ENCODE assay signal across 26 cellular contexts in the genomic region with DNA sequence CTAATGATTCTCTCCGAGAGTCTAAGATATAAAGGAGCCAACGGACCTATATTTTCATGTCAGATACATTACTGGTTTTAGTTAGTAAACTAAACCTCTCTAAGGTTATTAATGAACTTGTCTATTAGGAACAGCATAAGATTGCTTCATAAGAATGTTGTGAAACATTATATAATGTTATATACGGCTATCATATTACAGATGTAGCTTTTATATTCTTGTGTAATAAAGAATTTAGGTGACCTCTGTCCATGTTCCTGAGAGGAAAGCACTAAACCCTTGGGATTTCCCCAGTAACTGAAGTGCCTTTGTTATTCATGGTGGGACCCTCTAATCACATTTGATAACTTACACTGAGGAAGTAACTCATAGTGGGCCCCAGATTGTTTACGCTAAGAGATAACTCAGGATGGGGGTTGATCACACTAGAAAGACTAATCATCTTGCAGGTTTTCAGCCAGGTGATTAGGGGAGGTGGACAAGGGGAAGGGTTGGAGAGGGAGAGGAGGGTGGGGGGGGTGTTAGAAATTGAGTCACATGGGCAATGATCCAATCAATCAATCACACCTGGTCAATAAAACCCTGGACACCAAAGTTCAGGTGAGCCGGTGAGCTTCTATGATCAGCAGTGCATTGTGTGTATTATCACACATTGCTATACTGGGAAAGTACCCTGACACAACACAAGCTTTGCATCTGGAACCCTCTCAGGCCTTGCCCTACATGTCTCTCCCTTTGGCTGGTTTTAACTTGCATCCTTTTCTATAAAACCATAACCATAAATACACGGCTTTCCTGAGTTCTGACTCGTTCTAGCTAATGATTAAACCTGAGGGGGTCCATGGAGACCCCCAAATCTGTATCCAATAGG. TPM values are rescaled to one million over a fixed set of nuclear protein-coding genes. Genes with fewer than 3 reads are reported as not detected.
DNase-seq lines count a peak whose midpoint lies in the region; ATAC-seq, FAIRE-seq and TF ChIP-seq lines count a peak whose summit lies in the region.
"Had no signal": no experiment of that assay in that cellular context is flagged by ENCODE, and none has a peak within 500 bp of the region (broad histone marks: within the 10 kb centered on the region; RNA-seq: fewer than 3 reads in every experiment).

No MANE protein-coding gene starts in this region.

- H3K27ac ChIP-seq in mammary epithelial cell (ENCODE audit: insufficient read depth, low read depth, low read length) (no peak overlapping the region), HepG2 (ENCODE audit: extremely low read length, insufficient read depth, low read length) (no peak overlapping the region), mesenchymal stem cell (ENCODE audit: low read length, poor library complexity, severe bottlenecking) (no peak overlapping the region)
- H3K27ac ChIP-seq: prostate gland had no signal

- H3K14ac ChIP-seq in mesenchymal stem cell (ENCODE audit: low read length in 2 of 2) = peak overlapping the region in 1 of 2 experiments; percentile 9

- no peak overlapping the region for H2BK120ac ChIP-seq in mesenchymal stem cell (ENCODE audit: low read depth, low read length)

- no peak overlapping the region for H3K4me3 Mint-ChIP-seq in MCF 10A (ENCODE audit: unreplicated experiment)
- no peak overlapping the region for H3K4me3 Mint-ChIP-seq in activated CD4-positive, alpha-beta T cell treated with anti-CD3 and anti-CD28 coated beads, Interleukin-2, amount 10 ng/mL, durations not matched to agents 24 days and 14 days
- H3K4me3 Mint-ChIP-seq: activated T-cell treated with anti-CD3 and anti-CD28 coated beads, Interleukin-2, amount 50 U/mL, for 24 hours; neural crest cell; stimulated activated memory B cell treated with anti-CD40 and anti-IgM and Interleukin-4, amounts not matched to agents 10 μg/mL and 1 μg/mL and 100 μg/mL, for 72 hours had no signal

- H3K18ac ChIP-seq in mesenchymal stem cell (ENCODE audit: low read depth in 1 of 2, low read length in 2 of 2) = peak overlapping the region in 1 of 2 experiments; percentile 38

- H3K9me3 ChIP-seq in mammary epithelial cell (replicated peaks; ENCODE audit: insufficient read depth, low read length) (peaks cover 3% of the 10 kb centered on the region), HepG2 (ENCODE audit: low read length) (peaks cover 7% of the 10 kb centered on the region), mesenchymal stem cell (ENCODE audit: control insufficient read depth, low read length) (peaks cover 8% of the 10 kb centered on the region)
- H3K9me3 ChIP-seq: prostate gland, thyroid gland had no signal

- CTCF ChIA-PET in MCF 10A (lab: Yijun Ruan, JAX) = interaction anchor here (1.2 kb wide), 1 partner anchor 13 kb away, joined by 3 read pairs; no protein-coding TSS in a partner anchor
- CTCF ChIA-PET in mammary epithelial cell (lab: Charles Lee; ENCODE audit: low non-redundant PET) = no interaction called here
- CTCF ChIA-PET in HepG2 (lab: Yijun Ruan, JAX; ENCODE audit: low intra/inter-chr PET ratio, low total read pairs) = no interaction called here

- H3K36me3 Mint-ChIP-seq in MCF 10A (ENCODE audit: insufficient read depth, unreplicated experiment) = peaks cover 11% of the 10 kb centered on the region
- H3K36me3 Mint-ChIP-seq in activated CD4-positive, alpha-beta T cell treated with anti-CD3 and anti-CD28 coated beads, Interleukin-2, amount 10 ng/mL, durations not matched to agents 24 days and 14 days (ENCODE audit: low read depth) = peaks cover 20% of the 10 kb centered on the region

- intact Hi-C loops in MCF 10A (cut with micrococcal nuclease) (no loop called here), mammary epithelial cell (cut with micrococcal nuclease) (no loop called here), HepG2 (cut with micrococcal nuclease; ENCODE audit: unreplicated experiment) (no loop called here)
- intact Hi-C loops in activated CD4-positive, alpha-beta T cell treated with anti-CD3 and anti-CD28 coated beads, Interleukin-2, amount 10 ng/mL, durations not matched to agents 24 days and 14 days (cut with micrococcal nuclease) = no loop called here

- dilution Hi-C loops in mammary epithelial cell (cut with HindIII; ENCODE audit: low sequenced_read_pairs) = loop anchor here (5.0 kb wide), 1 partner anchor 74 kb away; no protein-coding TSS in a partner anchor

- H3K4ac ChIP-seq in mesenchymal stem cell (ENCODE audit: low read depth in 1 of 2, low read length in 2 of 2) = no peak overlapping the region

- no peak overlapping the region for H3K4me3 ChIP-seq in mammary epithelial cell (replicated peaks in 1 of 3; ENCODE audit: insufficient read depth in 1 of 3, low read depth in 2 of 3, low read length in 3 of 3)
- H3K4me3 ChIP-seq in bronchial epithelial cell (ENCODE audit: low read depth, low read length) = no peak overlapping the region
- no peak overlapping the region for H3K4me3 ChIP-seq in HepG2 (replicated peaks in 1 of 3; ENCODE audit: insufficient read depth in 1 of 3, low read depth in 2 of 3, low read length in 3 of 3)
- H3K4me3 ChIP-seq in mesenchymal stem cell (ENCODE audit: insufficient read depth in 1 of 2, low read depth in 1 of 2, low read length in 2 of 2) = no peak overlapping the region
- H3K4me3 ChIP-seq: heart right ventricle, prostate gland, thyroid gland had no signal

- H2BK15ac ChIP-seq in mesenchymal stem cell (ENCODE audit: low read depth, poor library complexity, severe bottlenecking) = no peak overlapping the region

- H3K27me3 ChIP-seq in mammary epithelial cell (ENCODE audit: insufficient read depth, low read length) (no peaks in the 10 kb centered on the region), bronchial epithelial cell (ENCODE audit: control insufficient read depth, insufficient read depth, low read length) (no peaks in the 10 kb centered on the region), HepG2 (ENCODE audit: control insufficient read depth in 1 of 2, insufficient read depth in 2 of 2, low read length in 2 of 2) (no peaks in the 10 kb centered on the region), mesenchymal stem cell (ENCODE audit: control insufficient read depth in 1 of 2, insufficient read depth in 1 of 2, low read length in 2 of 2) (no peaks in the 10 kb centered on the region)
- H3K27me3 ChIP-seq: heart right ventricle, thyroid gland had no signal

- no peak overlapping the region for H2BK5ac ChIP-seq in mesenchymal stem cell (ENCODE audit: low read depth, low read length, poor library complexity, severe bottlenecking)

- TF ChIP-seq POLR2A in HepG2 (IDR thresholded peaks at IDR 0.05; ENCODE audit: insufficient read depth in 1 of 2, low read depth in 2 of 2, low read length in 2 of 2) = no peak

- no peaks in the 10 kb centered on the region for H3K27me3 Mint-ChIP-seq in MCF 10A (ENCODE audit: insufficient read depth, unreplicated experiment)
- no peaks in the 10 kb centered on the region for H3K27me3 Mint-ChIP-seq in activated CD4-positive, alpha-beta T cell treated with anti-CD3 and anti-CD28 coated beads, Interleukin-2, amount 10 ng/mL, durations not matched to agents 24 days and 14 days
- H3K27me3 Mint-ChIP-seq: activated T-cell treated with anti-CD3 and anti-CD28 coated beads, Interleukin-2, amount 50 U/mL, for 24 hours; stimulated activated memory B cell treated with anti-CD40 and anti-IgM and Interleukin-4, amounts not matched to agents 10 μg/mL and 1 μg/mL and 100 μg/mL, for 72 hours had no signal

- BruUV-seq in MCF 10A (replicated peaks; lab: Mats Ljungman, UMichigan) (no TSS peak), mammary epithelial cell (replicated peaks; lab: Mats Ljungman, UMichigan) (no TSS peak), HepG2 (replicated peaks; lab: Mats Ljungman, UMichigan) (no TSS peak)

- no peak for ATAC-seq in HepG2
- ATAC-seq: heart right ventricle; stimulated activated memory B cell treated with anti-CD40 and anti-IgM and Interleukin-4, amounts not matched to agents 10 μg/mL and 1 μg/mL and 100 μg/mL, for 72 hours had no signal

- in situ Hi-C loops in mammary epithelial cell (cut with MboI; ENCODE audit: low sequenced_read_pairs in 2 of 2) (no loop called here), HepG2 (cut with HindIII; ENCODE audit: extremely low pct_ligation_motif_present, low pct_unique_long_range_greater_than_20kb) (no loop called here)

- H3K79me2 ChIP-seq in mammary epithelial cell (ENCODE audit: insufficient read depth, low read length) (peaks cover 96% of the 10 kb centered on the region), HepG2 (ENCODE audit: insufficient read depth, low read length) (peaks cover 95% of the 10 kb centered on the region)

- H4K20me1 ChIP-seq in mammary epithelial cell (ENCODE audit: insufficient read depth, low read length) (peaks cover 5% of the 10 kb centered on the region), HepG2 (ENCODE audit: insufficient read depth, low read length) (peaks cover 10% of the 10 kb centered on the region)

- TF ChIP-seq RAD21 in HepG2 (CRISPR knock-in tag; IDR thresholded peaks at IDR 0.05) = no peak

- H4K8ac ChIP-seq in mesenchymal stem cell (ENCODE audit: low read length) = no peak overlapping the region

- no peak overlapping the region for H2AK5ac ChIP-seq in mesenchymal stem cell (ENCODE audit: low read length, severe bottlenecking)

- H2AFZ ChIP-seq in mammary epithelial cell (ENCODE audit: low read depth, low read length) (no peak overlapping the region), HepG2 (ENCODE audit: low read length) (no peak overlapping the region), mesenchymal stem cell (ENCODE audit: low read depth, low read length) (no peak overlapping the region)

- H4K91ac ChIP-seq in mesenchymal stem cell (ENCODE audit: low read length) = no peak overlapping the region

- TF ChIP-seq CTCF in MCF 10A (IDR thresholded peaks at IDR 0.05; ENCODE audit: unreplicated experiment) = no peak
- no peak for TF ChIP-seq CTCF in mammary epithelial cell (conservative IDR thresholded peaks at IDR 0.05 in 1 of 2, IDR thresholded peaks at IDR 0.05 in 1 of 2; ENCODE audit: extremely low read depth in 1 of 2, insufficient read depth in 1 of 2, low read depth in 1 of 2, low read length in 2 of 2)
- TF ChIP-seq CTCF in bronchial epithelial cell (IDR thresholded peaks at IDR 0.05; ENCODE audit: insufficient read depth, low read length, severe bottlenecking) = no peak
- no peak for TF ChIP-seq CTCF in HepG2 (CRISPR knock-in tag; IDR thresholded peaks at IDR 0.05)

- H3K36me3 ChIP-seq in mammary epithelial cell (ENCODE audit: insufficient read depth, low read length) (no peaks in the 10 kb centered on the region), bronchial epithelial cell (ENCODE audit: control insufficient read depth, insufficient read depth, low read length) (no peaks in the 10 kb centered on the region), HepG2 (replicated peaks in 1 of 2; ENCODE audit: control insufficient read depth in 1 of 2, insufficient read depth in 2 of 2, low read length in 2 of 2) (peaks cover 0 to 1% of the 10 kb centered on the region in 2 experiments; a peak in 1 of 5 replicates), mesenchymal stem cell (ENCODE audit: control insufficient read depth in 1 of 2, insufficient read depth in 2 of 2, low read depth in 1 of 2, low read length in 2 of 2) (peaks cover 0 to 4% of the 10 kb centered on the region in 2 experiments)
- H3K36me3 ChIP-seq: prostate gland, thyroid gland had no signal

- H3K79me1 ChIP-seq in mesenchymal stem cell (replicated peaks; ENCODE audit: low read length, poor library complexity, severe bottlenecking) = peaks cover 10% of the 10 kb centered on the region

- H3K4me1 ChIP-seq in mammary epithelial cell (ENCODE audit: insufficient read depth, low read length) (no peaks in the 10 kb centered on the region), HepG2 (ENCODE audit: insufficient read depth, low read length) (peaks cover 24% of the 10 kb centered on the region), mesenchymal stem cell (ENCODE audit: control insufficient read depth, insufficient read depth, low read depth, low read length) (no peaks in the 10 kb centered on the region)

- H2BK12ac ChIP-seq in mesenchymal stem cell (ENCODE audit: low read length in 2 of 2) = no peak overlapping the region

- no peak overlapping the region for H3K23ac ChIP-seq in mesenchymal stem cell (ENCODE audit: low read length in 2 of 2)

- H3K9me3 Mint-ChIP-seq in MCF 10A (ENCODE audit: unreplicated experiment) = no peaks in the 10 kb centered on the region
- H3K9me3 Mint-ChIP-seq in activated CD4-positive, alpha-beta T cell treated with anti-CD3 and anti-CD28 coated beads, Interleukin-2, amount 10 ng/mL, durations not matched to agents 24 days and 14 days = peaks cover 9% of the 10 kb centered on the region
- H3K9me3 Mint-ChIP-seq: stimulated activated memory B cell treated with anti-CD40 and anti-IgM and Interleukin-4, amounts not matched to agents 10 μg/mL and 1 μg/mL and 100 μg/mL, for 72 hours had no signal

- TF ChIP-seq EP300 in HepG2 (IDR thresholded peaks at IDR 0.05; ENCODE audit: low read depth in 2 of 2, low read length in 2 of 2) (no peak), HepG2 (CRISPR knock-in tag; IDR thresholded peaks at IDR 0.05; ENCODE audit: borderline replicate concordance) (no peak)

- H3K4me1 Mint-ChIP-seq in MCF 10A (ENCODE audit: insufficient read depth, unreplicated experiment) = peaks cover 31% of the 10 kb centered on the region
- peaks cover 10% of the 10 kb centered on the region for H3K4me1 Mint-ChIP-seq in activated CD4-positive, alpha-beta T cell treated with anti-CD3 and anti-CD28 coated beads, Interleukin-2, amount 10 ng/mL, durations not matched to agents 24 days and 14 days

- H3K4me2 ChIP-seq in mammary epithelial cell (ENCODE audit: insufficient read depth, low read depth, low read length) (no peak overlapping the region), HepG2 (ENCODE audit: low read depth, low read length) (no peak overlapping the region), mesenchymal stem cell (ENCODE audit: low read length, poor library complexity, severe bottlenecking) (no peak overlapping the region)
- H3K4me2 ChIP-seq: KMS-11 had no signal

- peak; percentile 42 for DNase-seq in MCF 10A (ENCODE audit: unreplicated experiment)
- no peak for DNase-seq in mammary epithelial cell
- peak; percentile 22 for DNase-seq in bronchial epithelial cell (ENCODE audit: low read depth)
- DNase-seq in HepG2 (ENCODE audit: low spot score) = no peak
- no peak for DNase-seq in hypothalamus (lab: John Stamatoyannopoulos, UW)
- no peak for DNase-seq in T-helper 9 cell
- DNase-seq in activated CD4-positive, alpha-beta T cell treated with anti-CD3 and anti-CD28 coated beads, Interleukin-2, amount 10 ng/mL, durations not matched to agents 24 days and 14 days = no peak
- no peak for DNase-seq in mesenchymal stem cell
- DNase-seq: 8988T; activated CD4-positive, CD25-positive, alpha-beta regulatory T cell treated with anti-CD3 and anti-CD28 coated beads, Interleukin-2, amount 50 U/mL, for 72 hours; activated CD8-positive, alpha-beta memory T cell treated with anti-CD3 and anti-CD28 coated beads for 24 hours; activated naive CD4-positive, alpha-beta T cell; activated T-cell treated with anti-CD3 and anti-CD28 coated beads, Interleukin-2, amount 50 U/mL, for 24 hours; AML-193; GF-D8; heart right ventricle; MV-4-11; NCI-H1694 treated with DMSO at 0.1 percent for 48 hours; NCI-H748 treated with DMSO at 0.1 percent for 48 hours; stimulated activated CD4-positive, alpha-beta T cell treated with anti-CD3 and anti-CD28 coated beads, Interleukin-1b, Interleukin-23, amount 100 ng/mL, for 48 hours; thyroid gland had no signal

- POLR2A ChIA-PET in MCF 10A (lab: Yijun Ruan, JAX) (interaction anchor here (1.4 kb wide), 1 partner anchor 25 kb away, joined by 5 read pairs; no protein-coding TSS in a partner anchor), HepG2 (lab: Yijun Ruan, JAX) (no interaction called here)

- WGBS in mammary epithelial cell (ENCODE audit: low coverage, missing lambda C conversion rate) = 81% methylated on average over 6 of the region's 7 CpGs
- 81% methylated on average over 7 of the region's 7 CpGs for WGBS in HepG2 (ENCODE audit: low lambda C conversion rate)
- 90% methylated on average over 3 of the region's 7 CpGs for whole genome bisulfite sequencing in mesenchymal stem cell

- no peak for FAIRE-seq in bronchial epithelial cell (lab: Jason Lieb, UNC)
- FAIRE-seq in HepG2 (lab: Jason Lieb, UNC) = no peak
- FAIRE-seq: GM19239 had no signal

- H3K27ac Mint-ChIP-seq in MCF 10A (ENCODE audit: low read depth, unreplicated experiment) = no peak overlapping the region
- H3K27ac Mint-ChIP-seq in activated CD4-positive, alpha-beta T cell treated with anti-CD3 and anti-CD28 coated beads, Interleukin-2, amount 10 ng/mL, durations not matched to agents 24 days and 14 days = no peak overlapping the region
- H3K27ac Mint-ChIP-seq: activated T-cell treated with anti-CD3 and anti-CD28 coated beads, Interleukin-2, amount 50 U/mL, for 24 hours had no signal

- H3K9ac ChIP-seq in mammary epithelial cell (ENCODE audit: insufficient read depth, low read length) = no peak overlapping the region
- H3K9ac ChIP-seq in HepG2 (ENCODE audit: insufficient read depth, low read depth, low read length) = no peak overlapping the region
- H3K9ac ChIP-seq in mesenchymal stem cell (ENCODE audit: low read length) = no peak overlapping the region
- H3K9ac ChIP-seq: KMS-11 had no signal

RNA-seq across cellular contexts. Expression of a gene that starts 25.8 kb away (rescaled TPM):
- total RNA-seq in MCF 10A (2022) (140 and 152 TPM in 2 replicates), mammary epithelial cell (10 to 100 TPM; 87.2 to 96.3 TPM), bronchial epithelial cell (102 and 132 TPM in 2 replicates), HepG2 (2016; rRNA removed; fragmentation: Illumina TruSeq; extraction: Trizol) (58.0 and 81.7 TPM in 2 replicates)
- polyA plus RNA-seq in mammary epithelial cell (26.1 TPM), HepG2 (2011; rRNA removed) (35.3 and 37.3 TPM in 2 replicates)
- 186 TPM for polyA minus RNA-seq in mammary epithelial cell
- 16.5 and 19.4 TPM in 2 replicates for total RNA-seq in HepG2 (2016; cell fraction: cytosol; rRNA removed; fragmentation: Illumina TruSeq; extraction: Trizol; ENCODE audit: low read depth)
- total RNA-seq in HepG2 (2016; cell fraction: insoluble cytoplasmic fraction; rRNA removed; fragmentation: Illumina TruSeq; extraction: Trizol) = 61.7 and 85.2 TPM in 2 replicates
- 25.2 and 25.7 TPM in 2 replicates for total RNA-seq in HepG2 (2016; cell fraction: membrane; rRNA removed; fragmentation: Illumina TruSeq; extraction: Trizol)
- total RNA-seq in HepG2 (2016; cell fraction: nucleus; rRNA removed; fragmentation: Illumina TruSeq; extraction: Trizol) = 62.2 and 69.4 TPM in 2 replicates
- polyA plus RNA-seq in HepG2 (2011; cell fraction: cytosol; rRNA removed) = 14.0 and 19.7 TPM in 2 replicates
- polyA plus RNA-seq in HepG2 (2011; cell fraction: nucleus; rRNA removed) = 50.5 and 56.3 TPM in 2 replicates
- 43.2 and 54.3 TPM in 2 replicates for polyA plus RNA-seq in HepG2 (2012)
- 2.2 and 2.5 TPM in 2 replicates for polyA plus RNA-seq in HepG2 (2016; cell fraction: cytosol; fragmentation: Illumina TruSeq; extraction: Trizol; ENCODE audit: low read depth)
- polyA plus RNA-seq in HepG2 (2016; cell fraction: insoluble cytoplasmic fraction; fragmentation: Illumina TruSeq; extraction: Trizol; ENCODE audit: low read depth) = 45.7 and 50.1 TPM in 2 replicates
- 6.0 and 8.2 TPM in 2 replicates for polyA plus RNA-seq in HepG2 (2016; cell fraction: membrane; fragmentation: Illumina TruSeq; extraction: Trizol; ENCODE audit: low read depth)
- polyA plus RNA-seq in HepG2 (2016; cell fraction: nucleus; fragmentation: Illumina TruSeq; extraction: Trizol; ENCODE audit: insufficient read depth, low read depth) = 45.4 and 52.1 TPM in 2 replicates
- 61.8 and 69.9 TPM in 2 replicates for polyA minus RNA-seq in HepG2 (2011; rRNA and poly(A)+ RNA removed; ENCODE audit: low replicate concordance)
- polyA minus RNA-seq in HepG2 (2011; cell fraction: cytosol; rRNA and poly(A)+ RNA removed) = 69.1 and 80.5 TPM in 2 replicates
- 141 and 183 TPM in 2 replicates for polyA minus RNA-seq in HepG2 (2011; cell fraction: nucleus; rRNA and poly(A)+ RNA removed)
- total RNA-seq in activated CD4-positive, alpha-beta T cell treated with anti-CD3 and anti-CD28 coated beads, Interleukin-2, amount 10 ng/mL, durations not matched to agents 24 days and 14 days = 102 and 117 TPM in 2 replicates
- 55.3 TPM for polyA plus RNA-seq in mesenchymal stem cell (2013, experiment 1 of 2)
- polyA plus RNA-seq in mesenchymal stem cell (2013, experiment 2 of 2) = 56.5 TPM

Comparison
In these comparisons a context has a peak if more than half of its experiments do, and no peak if none do; other contexts are left out.
1. DNase-seq: peak in MCF 10A (single experiment) and bronchial epithelial cell (single experiment); none in mammary epithelial cell (single experiment), HepG2 (single experiment), hypothalamus (0 of 51), T-helper 9 cell (single experiment), activated CD4-positive, alpha-beta T cell treated with anti-CD3 and anti-CD28 coated beads, Interleukin-2, amount 10 ng/mL, durations not matched to agents 24 days and 14 days (single experiment) and mesenchymal stem cell (single experiment).